Comparison of ENCODE assay signal across 3 cellular contexts in the genomic region with DNA sequence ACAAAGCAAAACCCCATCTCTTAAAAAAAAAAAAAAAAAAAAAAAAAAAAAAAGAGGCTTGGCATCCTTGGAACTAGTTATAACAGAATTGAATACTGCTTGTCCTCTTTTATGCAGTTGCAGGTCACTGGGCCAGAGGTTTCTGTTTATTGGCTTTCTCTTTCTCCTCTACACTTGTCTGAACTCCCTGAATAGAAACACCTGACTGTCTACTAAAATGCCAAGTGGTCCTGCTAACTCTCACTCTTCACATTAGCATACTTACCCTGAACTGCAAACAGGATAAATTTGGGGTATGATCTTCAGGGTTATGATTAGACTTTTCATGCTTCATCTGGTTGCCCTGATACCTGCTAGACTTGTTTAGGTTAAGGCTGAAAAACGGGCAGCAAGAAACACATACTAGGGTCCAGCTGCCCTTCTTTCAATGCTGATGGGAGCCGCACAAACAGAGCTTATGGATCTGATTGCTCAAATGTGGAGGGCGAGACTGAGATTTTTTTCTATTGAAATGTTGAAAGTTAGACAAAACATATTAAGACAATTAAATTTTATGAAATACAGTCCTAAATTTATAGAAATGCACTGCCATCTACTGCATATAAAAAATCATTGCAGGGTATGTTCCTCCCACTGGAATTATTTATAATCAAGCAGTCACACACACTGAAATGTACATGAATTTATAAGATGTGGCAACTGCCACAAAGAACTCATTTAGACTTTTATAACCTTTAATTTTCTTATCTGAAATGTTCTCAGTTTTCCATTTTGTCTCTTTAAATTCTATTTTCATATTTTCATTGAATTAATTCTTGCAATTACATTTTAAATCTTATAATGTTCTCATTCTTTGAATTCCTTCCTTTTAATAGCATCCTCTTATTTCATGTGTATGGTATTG.
TF ChIP-seq lines count a peak whose summit lies in the region.

No MANE protein-coding gene starts in this region.

TF ChIP-seq in IMR-90, 13 proteins besides CTCF, POLR2A, EP300 and RAD21:
- TF ChIP-seq MAZ (IDR thresholded peaks at IDR 0.05; ENCODE audit: borderline replicate concordance, low read depth, low read length), result no peak
- TF ChIP-seq SMC3 (IDR thresholded peaks at IDR 0.05; ENCODE audit: low read depth, low read length), result peak; percentile 57; the same call in 1 of the 2 replicates
TF ChIP-seq in IMR-90: peak in this region for 1.

TF ChIP-seq in GM12878, 131 proteins besides CTCF, POLR2A, EP300 and RAD21:
- TF ChIP-seq SMC3 (IDR thresholded peaks at IDR 0.05; ENCODE audit: borderline replicate concordance, low read length) (peak; percentile 15; the same call in 1 of the 2 replicates), ASH2L (IDR thresholded peaks at IDR 0.05; ENCODE audit: borderline replicate concordance, low read depth) (no peak)

TF ChIP-seq in HepG2, 621 proteins besides CTCF, POLR2A, EP300 and RAD21:
- peak; percentile 44 for TF ChIP-seq STAG1 (CRISPR knock-in tag; IDR thresholded peaks at IDR 0.05)
- no peak for TF ChIP-seq ZNF350 (CRISPR knock-in tag; IDR thresholded peaks at IDR 0.05; ENCODE audit: borderline replicate concordance, low read depth)
- TF ChIP-seq, protein P1, sequence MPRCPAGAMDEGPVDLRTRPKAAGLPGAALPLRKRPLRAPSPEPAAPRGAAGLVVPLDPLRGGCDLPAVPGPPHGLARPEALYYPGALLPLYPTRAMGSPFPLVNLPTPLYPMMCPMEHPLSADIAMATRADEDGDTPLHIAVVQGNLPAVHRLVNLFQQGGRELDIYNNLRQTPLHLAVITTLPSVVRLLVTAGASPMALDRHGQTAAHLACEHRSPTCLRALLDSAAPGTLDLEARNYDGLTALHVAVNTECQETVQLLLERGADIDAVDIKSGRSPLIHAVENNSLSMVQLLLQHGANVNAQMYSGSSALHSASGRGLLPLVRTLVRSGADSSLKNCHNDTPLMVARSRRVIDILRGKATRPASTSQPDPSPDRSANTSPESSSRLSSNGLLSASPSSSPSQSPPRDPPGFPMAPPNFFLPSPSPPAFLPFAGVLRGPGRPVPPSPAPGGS (CRISPR knock-in tag; IDR thresholded peaks at IDR 0.05), result no peak
- TF ChIP-seq, protein P2, sequence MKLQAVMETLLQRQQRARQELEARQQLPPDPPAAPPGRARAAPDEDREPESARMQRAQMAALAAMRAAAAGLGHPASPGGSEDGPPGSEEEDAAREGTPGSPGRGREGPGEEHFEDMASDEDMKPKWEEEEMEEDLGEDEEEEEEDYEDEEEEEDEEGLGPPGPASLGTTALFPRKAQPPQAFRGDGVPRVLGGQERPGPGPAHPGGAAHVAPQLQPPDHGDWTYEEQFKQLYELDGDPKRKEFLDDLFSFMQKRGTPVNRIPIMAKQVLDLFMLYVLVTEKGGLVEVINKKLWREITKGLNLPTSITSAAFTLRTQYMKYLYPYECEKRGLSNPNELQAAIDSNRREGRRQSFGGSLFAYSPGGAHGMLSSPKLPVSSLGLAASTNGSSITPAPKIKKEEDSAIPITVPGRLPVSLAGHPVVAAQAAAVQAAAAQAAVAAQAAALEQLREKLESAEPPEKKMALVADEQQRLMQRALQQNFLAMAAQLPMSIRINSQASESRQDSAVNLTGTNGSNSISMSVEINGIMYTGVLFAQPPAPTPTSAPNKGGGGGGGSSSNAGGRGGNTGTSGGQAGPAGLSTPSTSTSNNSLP (IDR thresholded peaks at IDR 0.05; ENCODE audit: low read depth, low read length), result peak; percentile 60; the same call in 1 of the 2 replicates
- TF ChIP-seq AGO1 (IDR thresholded peaks at IDR 0.05; ENCODE audit: low read depth, low read length, poor library complexity, severe bottlenecking), result no peak
- TF ChIP-seq SMC3 (IDR thresholded peaks at IDR 0.05; ENCODE audit: low read length), result 0 out of 2 replicates have a peak, but pooled peaks have one; percentile 28
- TF ChIP-seq HMG20A (CRISPR knock-in tag; IDR thresholded peaks at IDR 0.05; ENCODE audit: borderline replicate concordance), result no peak
- no peak for TF ChIP-seq ARID2 (CRISPR knock-in tag; IDR thresholded peaks at IDR 0.05; ENCODE audit: borderline replicate concordance)
- no peak for TF ChIP-seq KDM2A (CRISPR knock-in tag; IDR thresholded peaks at IDR 0.05; ENCODE audit: borderline replicate concordance, low read depth)
- TF ChIP-seq ATF1 (CRISPR knock-in tag; IDR thresholded peaks at IDR 0.05), result no peak
- TF ChIP-seq ZNF230 (CRISPR knock-in tag; IDR thresholded peaks at IDR 0.05), result no peak
